ENCODE assay signal across 26 cellular contexts in genomic region chr12:60475825-60476224, GRCh38.
"Had no signal": no experiment of that assay in that cellular context is flagged by ENCODE, and none has a peak within 500 bp of the region (broad histone marks: within the 10 kb centered on the region; RNA-seq: fewer than 3 reads in every experiment).

No MANE protein-coding gene starts in this region.

- ATAC-seq: activated CD4-positive, alpha-beta T cell treated with anti-CD3 and anti-CD28 coated beads for 36 hours; activated CD8-positive, alpha-beta T cell treated with anti-CD3 and anti-CD28 coated beads, Interleukin-2, amount 10 ng/mL, durations not matched to agents 7 days and 5 days; PC-3; Right ventricle myocardium inferior; SK-N-SH treated with all-trans-retinoic acid at 6 μM for 48 hours had no signal

- DNase-seq: activated CD4-positive, alpha-beta T cell treated with anti-CD3 and anti-CD28 coated beads for 36 hours; activated CD4-positive, alpha-beta T cell treated with anti-CD3 and anti-CD28 coated beads, Interleukin-2, amount 10 ng/mL, durations not matched to agents 7 days and 5 days; activated CD4-positive, alpha-beta T cell treated with anti-CD3 and anti-CD28 coated beads, Interleukin-2, amount 50 U/mL, for 48 hours; activated CD8-positive, alpha-beta T cell treated with anti-CD3 and anti-CD28 coated beads, Interleukin-2, amount 10 ng/mL, durations not matched to agents 7 days and 5 days; activated gamma-delta T cell; activated naive CD4-positive, alpha-beta T cell treated with Interleukin-2 at 50 U/mL for 16 hours; activated naive CD8-positive, alpha-beta T cell treated with anti-CD3 and anti-CD28 coated beads, Interleukin-2, amount 10 ng/mL, durations not matched to agents 7 days and 5 days; activated T-cell treated with anti-CD3 and anti-CD28 coated beads, Interleukin-2, amount 50 U/mL, for 24 hours; amygdala; MM.1S; MV-4-11; NCI-H1092; NCI-H1436 treated with DMSO at 0.1 percent for 48 hours; NCI-H1694 treated with DMSO at 0.1 percent for 48 hours; NCI-H2029; NCI-H345; NCI-H524 treated with DMSO at 0.1 percent for 48 hours; PC-3; SIG-M5; T1000; WERI-Rb-1 had no signal

- H3K4me3 ChIP-seq: ascending aorta, cardiac muscle cell had no signal

- H3K9me3 ChIP-seq: ascending aorta had no signal

- H3K36me3 ChIP-seq: ascending aorta, cardiac muscle cell, WERI-Rb-1 had no signal

- H3K27ac ChIP-seq: ascending aorta, cardiac muscle cell, RWPE1, WERI-Rb-1 had no signal

- H3K27me3 ChIP-seq: ascending aorta, cardiac muscle cell had no signal

- H3K4me1 ChIP-seq: ascending aorta had no signal
